In genomic region chr9:4011062-4011461, GRCh38 we compare ENCODE assay signal across 16 cellular contexts.
A peak's percentile ranks its signal among the peaks of the same experiment; 100 is the strongest.
DNase-seq lines count a peak whose midpoint lies in the region; ATAC-seq and TF ChIP-seq lines count a peak whose summit lies in the region.
"Had no signal": no experiment of that assay in that cellular context is flagged by ENCODE, and none has a peak within 500 bp of the region (broad histone marks: within the 10 kb centered on the region; RNA-seq: fewer than 3 reads in every experiment).

No MANE protein-coding gene starts in this region.

- H3K79me2 ChIP-seq in mammary epithelial cell (ENCODE audit: insufficient read depth, low read length) = no peaks in the 10 kb centered on the region

- in situ Hi-C loops in mammary epithelial cell (cut with MboI; ENCODE audit: low sequenced_read_pairs in 2 of 2) = no loop called here

- ATAC-seq in SK-N-SH treated with all-trans-retinoic acid at 6 μM for 48 hours = no peak
- ATAC-seq: Panc1, Right ventricle myocardium inferior had no signal

- no peaks in the 10 kb centered on the region for H3K9me3 Mint-ChIP-seq in MCF 10A (ENCODE audit: unreplicated experiment)
- H3K9me3 Mint-ChIP-seq: CD4-positive, CD25-positive, alpha-beta regulatory T cell; T-helper 1 cell treated with Interleukin-12 subunit alpha and Interleukin-12 subunit beta and Interleukin-4 antibody, amounts not matched to agents 30 μg/mL and 1 μg/mL, for 36 hours had no signal

- H3K4me2 ChIP-seq in mammary epithelial cell (ENCODE audit: insufficient read depth, low read depth, low read length) = no peak overlapping the region

- no peak overlapping the region for H3K4me3 ChIP-seq in mammary epithelial cell (replicated peaks in 1 of 3; ENCODE audit: insufficient read depth in 1 of 3, low read depth in 2 of 3, low read length in 3 of 3)
- H3K4me3 ChIP-seq in epithelial cell of esophagus (ENCODE audit: low read length) = no peak overlapping the region

- no peaks in the 10 kb centered on the region for H3K27me3 ChIP-seq in mammary epithelial cell (ENCODE audit: insufficient read depth, low read length)

- DNase-seq in mammary epithelial cell (peak; percentile 3), MCF 10A (ENCODE audit: unreplicated experiment) (no peak), NCI-H510A treated with DMSO at 0.1 percent for 48 hours (lab: John Stamatoyannopoulos, UW) (peak; percentile 37), epithelial cell of esophagus (ENCODE audit: low read depth) (peak; percentile 36), anterior cingulate cortex (lab: John Stamatoyannopoulos, UW) (no peak), T1000 (lab: John Stamatoyannopoulos, UW) (no peak)
- DNase-seq: ACHN; Calu3; CD4-positive, CD25-positive, alpha-beta regulatory T cell; NCI-H2029; NCI-H446 treated with DMSO at 0.1 percent for 48 hours had no signal

- intact Hi-C loops in mammary epithelial cell (cut with micrococcal nuclease) (no loop called here), MCF 10A (cut with micrococcal nuclease) (no loop called here)

- H3K36me3 Mint-ChIP-seq in MCF 10A (ENCODE audit: insufficient read depth, unreplicated experiment) = no peaks in the 10 kb centered on the region
- H3K36me3 Mint-ChIP-seq: CD4-positive, CD25-positive, alpha-beta regulatory T cell had no signal

- H2AFZ ChIP-seq in mammary epithelial cell (ENCODE audit: low read depth, low read length) = no peak overlapping the region

- H3K36me3 ChIP-seq in mammary epithelial cell (ENCODE audit: insufficient read depth, low read length) = no peaks in the 10 kb centered on the region

- dilution Hi-C loops in mammary epithelial cell (cut with HindIII; ENCODE audit: low sequenced_read_pairs) = no loop called here

- no peaks in the 10 kb centered on the region for H4K20me1 ChIP-seq in mammary epithelial cell (ENCODE audit: insufficient read depth, low read length)

- H3K9me3 ChIP-seq in mammary epithelial cell (replicated peaks; ENCODE audit: insufficient read depth, low read length) = no peaks in the 10 kb centered on the region

- 90% methylated on average over 6 of the region's 6 CpGs for WGBS in mammary epithelial cell (ENCODE audit: low coverage, missing lambda C conversion rate)

- no peak overlapping the region for H3K4me3 Mint-ChIP-seq in MCF 10A (ENCODE audit: unreplicated experiment)
- H3K4me3 Mint-ChIP-seq: CD4-positive, CD25-positive, alpha-beta regulatory T cell; T-helper 1 cell treated with Interleukin-12 subunit alpha and Interleukin-12 subunit beta and Interleukin-4 antibody, amounts not matched to agents 30 μg/mL and 1 μg/mL, for 36 hours had no signal

- CTCF ChIA-PET in mammary epithelial cell (lab: Charles Lee; ENCODE audit: low non-redundant PET) (no interaction called here), MCF 10A (lab: Yijun Ruan, JAX) (no interaction called here)

- no peak for TF ChIP-seq CTCF in mammary epithelial cell (conservative IDR thresholded peaks at IDR 0.05 in 1 of 2, IDR thresholded peaks at IDR 0.05 in 1 of 2; ENCODE audit: extremely low read depth in 1 of 2, insufficient read depth in 1 of 2, low read depth in 1 of 2, low read length in 2 of 2)
- TF ChIP-seq CTCF in MCF 10A (IDR thresholded peaks at IDR 0.05; ENCODE audit: unreplicated experiment) = no peak
- no peak for TF ChIP-seq CTCF in epithelial cell of esophagus (IDR thresholded peaks at IDR 0.05; ENCODE audit: insufficient read depth, low read depth, low read length, missing control alignments)

- no peaks in the 10 kb centered on the region for H3K27me3 Mint-ChIP-seq in MCF 10A (ENCODE audit: insufficient read depth, unreplicated experiment)
- H3K27me3 Mint-ChIP-seq: CD4-positive, CD25-positive, alpha-beta regulatory T cell had no signal

- no peaks in the 10 kb centered on the region for H3K4me1 ChIP-seq in mammary epithelial cell (ENCODE audit: insufficient read depth, low read length)

- H3K27ac ChIP-seq in mammary epithelial cell (ENCODE audit: insufficient read depth, low read depth, low read length) = no peak overlapping the region
- H3K27ac ChIP-seq: HL-60 had no signal

- POLR2A ChIA-PET in MCF 10A (lab: Yijun Ruan, JAX) = no interaction called here

- BruUV-seq in mammary epithelial cell (replicated peaks; lab: Mats Ljungman, UMichigan) (no TSS peak), MCF 10A (replicated peaks; lab: Mats Ljungman, UMichigan) (no TSS peak)

- no peaks in the 10 kb centered on the region for H3K4me1 Mint-ChIP-seq in MCF 10A (ENCODE audit: insufficient read depth, unreplicated experiment)
- H3K4me1 Mint-ChIP-seq: CD4-positive, CD25-positive, alpha-beta regulatory T cell had no signal

- H3K27ac Mint-ChIP-seq in MCF 10A (ENCODE audit: low read depth, unreplicated experiment) = no peak overlapping the region
- H3K27ac Mint-ChIP-seq: CD4-positive, CD25-positive, alpha-beta regulatory T cell; T-helper 1 cell treated with Interleukin-12 subunit alpha and Interleukin-12 subunit beta and Interleukin-4 antibody, amounts not matched to agents 30 μg/mL and 1 μg/mL, for 36 hours had no signal

- no peak overlapping the region for H3K9ac ChIP-seq in mammary epithelial cell (ENCODE audit: insufficient read depth, low read length)

TF ChIP-seq in SK-N-SH treated with all-trans-retinoic acid at 6 μM for 48 hours, 23 proteins besides CTCF, POLR2A, EP300 and RAD21:
- no peak for TF ChIP-seq SNAI2 (CRISPR knock-in tag; IDR thresholded peaks at IDR 0.05)
- TF ChIP-seq ZFP30 (CRISPR knock-in tag; IDR thresholded peaks at IDR 0.05) = no peak

Comparison
In these comparisons a context has a peak if more than half of its experiments do, and no peak if none do; other contexts are left out.
1. DNase-seq: peak in mammary epithelial cell (single experiment), NCI-H510A treated with DMSO at 0.1 percent for 48 hours (single experiment) and epithelial cell of esophagus (single experiment); none in MCF 10A (single experiment), anterior cingulate cortex (0 of 58) and T1000 (single experiment).